8 cellular contexts compared by ENCODE assay signal in genomic region chr2:53969285-53970094, GRCh38. TPM values are rescaled to one million over a fixed set of nuclear protein-coding genes. Genes with fewer than 3 reads are reported as not detected.
DNase-seq lines count a peak whose midpoint lies in the region; ATAC-seq and TF ChIP-seq lines count a peak whose summit lies in the region.

No MANE protein-coding gene starts in this region.

- peaks cover 71% of the 10 kb centered on the region for H3K79me2 ChIP-seq in OCI-LY7 (ENCODE audit: insufficient read depth, low read depth, low read length)

- H3K27me3 Mint-ChIP-seq in stimulated activated naive CD8-positive, alpha-beta T cell treated with anti-CD3 and anti-CD28 coated beads, Interleukin-15, amount 100 ng/mL, for 72 hours = no peaks in the 10 kb centered on the region

- H3K4me1 Mint-ChIP-seq in stimulated activated naive CD8-positive, alpha-beta T cell treated with anti-CD3 and anti-CD28 coated beads, Interleukin-15, amount 100 ng/mL, for 72 hours = peaks cover 64% of the 10 kb centered on the region

- CTCF ChIA-PET in OCI-LY7 (lab: Charles Lee; ENCODE audit: unreplicated experiment) = interaction anchor here (0.8 to 1.1 kb wide), 2 partner anchors 120 to 1081 kb away, joined by 3 read pairs; partner anchors contain the start of gene RTN4

- no peak overlapping the region for H2AFZ ChIP-seq in OCI-LY7 (ENCODE audit: low read length)

- BruUV-seq in OCI-LY7 (replicated peaks; lab: Mats Ljungman, UMichigan) = TSS peak; percentile 64

- peak overlapping the region; percentile 96 to 98 for H3K27ac Mint-ChIP-seq in stimulated activated naive CD8-positive, alpha-beta T cell treated with anti-CD3 and anti-CD28 coated beads, Interleukin-15, amount 100 ng/mL, for 72 hours

- peaks cover 17% of the 10 kb centered on the region for H4K20me1 ChIP-seq in OCI-LY7 (ENCODE audit: insufficient read depth, low read length)

- H3K27ac ChIP-seq in OCI-LY7 (ENCODE audit: low read depth, low read length, poor library complexity, severe bottlenecking) = peak overlapping the region; percentile 60

- in situ Hi-C loops in T47D (cut with HindIII; ENCODE audit: low pct_unique_long_range_greater_than_20kb, low sequenced_read_pairs) = no loop called here

- DNase-seq in activated CD4-positive, alpha-beta T cell treated with anti-CD3 and anti-CD28 coated beads for 48 hours = peak; percentile 13
- no peak for DNase-seq in activated CD4-positive, alpha-beta T cell treated with anti-CD3 and anti-CD28 coated beads for 1 hour
- DNase-seq in OCI-LY7 (ENCODE audit: low spot score) (peak; percentile 41), T47D (ENCODE audit: low read depth in 1 of 2, low spot score in 1 of 2) (peak; percentile 18 to 60), kidney tubule cell (ENCODE audit: low spot score) (peak; percentile 84), ecto neural progenitor cell (ENCODE audit: low spot score) (no peak)
- DNase-seq in stimulated activated naive CD8-positive, alpha-beta T cell treated with anti-CD3 and anti-CD28 coated beads, Interleukin-15, amount 100 ng/mL, for 72 hours = no peak

- H3K4me1 ChIP-seq in OCI-LY7 (ENCODE audit: insufficient read depth, low read length, poor library complexity, severe bottlenecking) = peaks cover 34% of the 10 kb centered on the region

- H3K4me3 ChIP-seq in OCI-LY7 (ENCODE audit: low read depth, low read length, poor library complexity, severe bottlenecking) = peak overlapping the region; percentile 96

- no peaks in the 10 kb centered on the region for H3K9me2 ChIP-seq in OCI-LY7 (ENCODE audit: insufficient read depth, low read length)

- POLR2A ChIA-PET in OCI-LY7 (lab: Charles Lee) = interaction anchor here (0.5 to 4.0 kb wide), 23 partner anchors 9 to 361 kb away, joined by 3 to 24 read pairs (median 4); partner anchors contain the start of genes ACYP2 and CHAC2

- no peak for TF ChIP-seq CTCF in OCI-LY7 (conservative IDR thresholded peaks at IDR 0.05; ENCODE audit: low read length)

- ATAC-seq in HG03378 (IDR thresholded peaks at IDR 0.05; ENCODE audit: unreplicated experiment) = peak; percentile 50
- peak; percentile 34 for ATAC-seq in stimulated activated naive CD8-positive, alpha-beta T cell treated with anti-CD3 and anti-CD28 coated beads, Interleukin-15, amount 100 ng/mL, for 72 hours

- no peaks in the 10 kb centered on the region for H3K9me3 Mint-ChIP-seq in stimulated activated naive CD8-positive, alpha-beta T cell treated with anti-CD3 and anti-CD28 coated beads, Interleukin-15, amount 100 ng/mL, for 72 hours

- H3K4me3 Mint-ChIP-seq in stimulated activated naive CD8-positive, alpha-beta T cell treated with anti-CD3 and anti-CD28 coated beads, Interleukin-15, amount 100 ng/mL, for 72 hours = peak overlapping the region; percentile 94 to 96

- H3K4me2 ChIP-seq in OCI-LY7 (ENCODE audit: low read length) = peak overlapping the region; percentile 85

- no peaks in the 10 kb centered on the region for H3K9me3 ChIP-seq in OCI-LY7 (ENCODE audit: low read length)

- peaks cover 9% of the 10 kb centered on the region; the same call in 1 of the 2 replicates for H3K36me3 ChIP-seq in OCI-LY7 (ENCODE audit: insufficient read depth, low read length)

- intact Hi-C loops in OCI-LY7 (cut with micrococcal nuclease; ENCODE audit: unreplicated experiment) = loop anchor here (10.0 kb wide), 1 partner anchor 665 kb away; no protein-coding TSS in a partner anchor

RNA-seq across cellular contexts. Expression of gene PSME4, which starts 1.3 kb away (rescaled TPM):
- total RNA-seq in OCI-LY7 (2014; rRNA removed; shearing (Covaris generic)) = 38.0 and 38.8 TPM in 2 replicates
- 73.7 and 82.9 TPM in 2 replicates for total RNA-seq in OCI-LY7 (2022)

Comparison
In these comparisons a context has a peak if more than half of its experiments do, and no peak if none do; other contexts are left out.
1. DNase-seq: peak in activated CD4-positive, alpha-beta T cell treated with anti-CD3 and anti-CD28 coated beads for 48 hours (single experiment), OCI-LY7 (single experiment), T47D (2 of 2) and kidney tubule cell (single experiment); none in activated CD4-positive, alpha-beta T cell treated with anti-CD3 and anti-CD28 coated beads for 1 hour (single experiment), stimulated activated naive CD8-positive, alpha-beta T cell treated with anti-CD3 and anti-CD28 coated beads, Interleukin-15, amount 100 ng/mL, for 72 hours (0 of 2) and ecto neural progenitor cell (single experiment).